Comparison of ENCODE assay signal across 8 cellular contexts in genomic region chr4:152780267-152780811, GRCh38. TPM values are rescaled to one million over a fixed set of nuclear protein-coding genes. Genes with fewer than 3 reads are reported as not detected.
DNase-seq lines count a peak whose midpoint lies in the region; ATAC-seq and TF ChIP-seq lines count a peak whose summit lies in the region.

No MANE protein-coding gene starts in this region.

- H3K4me3 ChIP-seq in GM08714 (ENCODE audit: low read length) (peak overlapping the region; percentile 86), WI38 (ENCODE audit: low read depth, low read length) (peak overlapping the region; percentile 89), parathyroid adenoma (ENCODE audit: low read depth, low read length) (peak overlapping the region; percentile 74)

- H3K79me2 ChIP-seq in parathyroid adenoma, result peaks cover 7% of the 10 kb centered on the region

- H3K27me3 Mint-ChIP-seq in glutamatergic neuron (ENCODE audit: unreplicated experiment), result peaks cover 6% of the 10 kb centered on the region

- H3K27me3 ChIP-seq in parathyroid adenoma (ENCODE audit: control insufficient read depth, insufficient read depth, low read length), result no peaks in the 10 kb centered on the region

- H3K4me3 Mint-ChIP-seq in glutamatergic neuron (ENCODE audit: unreplicated experiment), result peak overlapping the region; percentile 99

- H3K4me1 Mint-ChIP-seq in glutamatergic neuron (ENCODE audit: low read depth, unreplicated experiment), result peaks cover 23% of the 10 kb centered on the region

- peak overlapping the region; percentile 77 for H3K4me2 ChIP-seq in parathyroid adenoma (ENCODE audit: low read length)

- H3K9me3 Mint-ChIP-seq in glutamatergic neuron (ENCODE audit: unreplicated experiment), result peaks cover 7% of the 10 kb centered on the region

- H3K4me1 ChIP-seq in parathyroid adenoma, result peaks cover 2% of the 10 kb centered on the region

- TF ChIP-seq CTCF in WI38 (IDR thresholded peaks at IDR 0.05; ENCODE audit: low read depth, low read length) (no peak), glutamatergic neuron (IDR thresholded peaks at IDR 0.05; ENCODE audit: partially characterized antibody, unreplicated experiment) (no peak), parathyroid adenoma (IDR thresholded peaks at IDR 0.05) (no peak)

- DNase-seq in glutamatergic neuron (peak; percentile 22), posterior vena cava (ENCODE audit: low spot score) (no peak), ureter (ENCODE audit: low spot score) (no peak), NCI-H1436 (lab: John Stamatoyannopoulos, UW) (no peak)

- H3K9me3 ChIP-seq in parathyroid adenoma (ENCODE audit: control insufficient read depth, low read length), result no peaks in the 10 kb centered on the region

- peak; percentile 29 for ATAC-seq in HG03159 (IDR thresholded peaks at IDR 0.05; ENCODE audit: unreplicated experiment)

- no peaks in the 10 kb centered on the region for H3K36me3 ChIP-seq in parathyroid adenoma (ENCODE audit: control insufficient read depth, insufficient read depth, low read length)

- H3K36me3 Mint-ChIP-seq in glutamatergic neuron (ENCODE audit: unreplicated experiment), result no peaks in the 10 kb centered on the region

- peak overlapping the region; percentile 92 for H2AFZ ChIP-seq in parathyroid adenoma

- intact Hi-C loops in posterior vena cava (cut with DNase I), result no loop called here

- H3K27ac ChIP-seq in parathyroid adenoma, result peak overlapping the region; percentile 90

- H3K9ac ChIP-seq in parathyroid adenoma, result no peak overlapping the region

- H3K27ac Mint-ChIP-seq in glutamatergic neuron (ENCODE audit: unreplicated experiment), result peak overlapping the region; percentile 92

RNA-seq across cellular contexts. Expression of gene ARFIP1, which starts 0.6 kb away (rescaled TPM):
- total RNA-seq in glutamatergic neuron (ENCODE audit: unreplicated experiment), result 22.2 TPM
- 10 to 100 TPM; 34.0 to 35.5 TPM for total RNA-seq in posterior vena cava
- total RNA-seq in ureter, result 56.5 TPM

RNA-seq across cellular contexts. Expression of gene TIGD4, which starts 0.8 kb away (rescaled TPM):
- total RNA-seq in glutamatergic neuron (ENCODE audit: unreplicated experiment), result 0.83 TPM
- total RNA-seq in posterior vena cava, result under 1 TPM; 0.37 to 0.38 TPM
- total RNA-seq in ureter, result 1.6 TPM
